ENCODE assay signal across 23 cellular contexts in genomic region chr1:5532811-5533210, GRCh38.
"Had no signal": no experiment of that assay in that cellular context is flagged by ENCODE, and none has a peak within 500 bp of the region (broad histone marks: within the 10 kb centered on the region; RNA-seq: fewer than 3 reads in every experiment).

No MANE protein-coding gene starts in this region.

- DNase-seq: hippocampal formation; left ventricle myocardium inferior; midbrain; mucosa of descending colon; naive thymus-derived CD4-positive, alpha-beta T cell; nucleus accumbens; pancreas; psoas muscle; right lobe of liver; stimulated activated CD4-positive, alpha-beta T cell treated with anti-CD3 and anti-CD28 coated beads, Interleukin-12 subunit alpha, Interleukin-12 subunit beta, amount 100 ng/mL, for 4 hours; stimulated activated CD4-positive, alpha-beta T cell treated with anti-CD3 and anti-CD28 coated beads, Interleukin-15, amount 100 ng/mL, for 24 hours; stimulated activated CD4-positive, alpha-beta T cell treated with anti-CD3 and anti-CD28 coated beads, Interleukin-2, amount 100 ng/mL, for 24 hours; stimulated activated CD4-positive, alpha-beta T cell treated with anti-CD3 and anti-CD28 coated beads, Interleukin-4, amount 100 ng/mL, for 1 hour; stimulated activated naive B cell treated with anti-CD40 and anti-IgM and Interleukin-4, amounts not matched to agents 10 μg/mL and 1 μg/mL and 100 μg/mL, for 72 hours; stimulated activated naive CD8-positive, alpha-beta T cell treated with anti-CD3 and anti-CD28 coated beads, Interleukin-15, Interleukin-2, amounts not matched to agents 100 U/mL and 50 U/mL, for 24 hours; stomach; testis; thyroid gland; transverse colon; upper lobe of left lung had no signal

- H3K36me3 ChIP-seq: left ventricle myocardium inferior, pancreas, right lobe of liver, stomach, thyroid gland, transverse colon, upper lobe of left lung, vagina had no signal

- H3K4me1 ChIP-seq: left ventricle myocardium inferior, pancreas, psoas muscle, right lobe of liver, stomach, testis, thyroid gland, transverse colon, upper lobe of left lung, vagina had no signal

- H3K27me3 ChIP-seq: pancreas, right lobe of liver, testis, thyroid gland, transverse colon, upper lobe of left lung, vagina had no signal

- H3K9me3 ChIP-seq: mucosa of descending colon, pancreas, psoas muscle, right lobe of liver, testis, thyroid gland, transverse colon, vagina had no signal

- H3K4me3 ChIP-seq: left ventricle myocardium inferior, lung, mucosa of descending colon, pancreas, psoas muscle, right lobe of liver, skin epidermis, stomach, testis, thyroid gland, transverse colon, upper lobe of left lung, vagina had no signal

- H3K27ac ChIP-seq: left ventricle myocardium inferior, pancreas, psoas muscle, right lobe of liver, skin epidermis, stomach, testis, thyroid gland, transverse colon, upper lobe of left lung, vagina had no signal
